15 cellular contexts compared by ENCODE assay signal in genomic region chr12:1980282-1980681, GRCh38.
"Had no signal": no experiment of that assay in that cellular context is flagged by ENCODE, and none has a peak within 500 bp of the region (broad histone marks: within the 10 kb centered on the region; RNA-seq: fewer than 3 reads in every experiment).

No MANE protein-coding gene starts in this region.

- H3K36me3 ChIP-seq: neutrophil had no signal

- H3K9me3 Mint-ChIP-seq: central memory CD8-positive, alpha-beta T cell had no signal

- H3K27me3 Mint-ChIP-seq: central memory CD8-positive, alpha-beta T cell; naive thymus-derived CD8-positive, alpha-beta T cell had no signal

- H3K27ac ChIP-seq: esophagus squamous epithelium, neutrophil had no signal

- H3K4me3 ChIP-seq: esophagus squamous epithelium, right atrium auricular region, transverse colon had no signal

- H3K4me1 Mint-ChIP-seq: immature natural killer cell; stimulated activated effector memory CD8-positive, alpha-beta T cell treated with anti-CD3 and anti-CD28 coated beads, Interleukin-12 subunit alpha, Interleukin-12 subunit beta, amount 100 ng/mL, for 72 hours had no signal

- H3K4me3 Mint-ChIP-seq: central memory CD8-positive, alpha-beta T cell; immature natural killer cell; naive thymus-derived CD8-positive, alpha-beta T cell; stimulated activated effector memory CD8-positive, alpha-beta T cell treated with anti-CD3 and anti-CD28 coated beads, Interleukin-12 subunit alpha, Interleukin-12 subunit beta, amount 100 ng/mL, for 72 hours had no signal

- ATAC-seq: naive thymus-derived CD8-positive, alpha-beta T cell; stimulated activated effector memory CD8-positive, alpha-beta T cell treated with anti-CD3 and anti-CD28 coated beads, Interleukin-12 subunit alpha, Interleukin-12 subunit beta, amount 100 ng/mL, for 72 hours; stimulated activated naive CD8-positive, alpha-beta T cell treated with anti-CD3 and anti-CD28 coated beads, Interleukin-15, Interleukin-2, amounts not matched to agents 100 U/mL and 50 U/mL, for 24 hours had no signal

- DNase-seq: effector memory CD4-positive, alpha-beta T cell; esophagus squamous epithelium; foreskin fibroblast; immature natural killer cell; mesendoderm; naive thymus-derived CD8-positive, alpha-beta T cell; posterior cingulate gyrus; stimulated activated CD4-positive, alpha-beta T cell treated with anti-CD3 and anti-CD28 coated beads, Interleukin-4, amount 100 ng/mL, for 1 hour; stimulated activated CD8-positive, alpha-beta memory T cell treated with anti-CD3 and anti-CD28 coated beads, Interleukin-4, amount 100 ng/mL, for 48 hours; stimulated activated naive CD8-positive, alpha-beta T cell treated with anti-CD3 and anti-CD28 coated beads, Interleukin-15, Interleukin-2, amounts not matched to agents 100 U/mL and 50 U/mL, for 24 hours; transverse colon had no signal

- H3K27me3 ChIP-seq: esophagus squamous epithelium, neutrophil, right atrium auricular region, transverse colon had no signal
